9 cellular contexts compared by ENCODE assay signal in genomic region chr21:43921979-43922945, GRCh38. TPM values are rescaled to one million over a fixed set of nuclear protein-coding genes. Genes with fewer than 3 reads are reported as not detected.
DNase-seq lines count a peak whose midpoint lies in the region; ATAC-seq, FAIRE-seq and TF ChIP-seq lines count a peak whose summit lies in the region.
"Had no signal": no experiment of that assay in that cellular context is flagged by ENCODE, and none has a peak within 500 bp of the region (broad histone marks: within the 10 kb centered on the region; RNA-seq: fewer than 3 reads in every experiment).

No MANE protein-coding gene starts in this region.

- H3K9me3 ChIP-seq in CD8-positive, alpha-beta memory T cell (ENCODE audit: low read length) = no peaks in the 10 kb centered on the region
- no peaks in the 10 kb centered on the region for H3K9me3 ChIP-seq in psoas muscle

- no peak for TF ChIP-seq CTCF in psoas muscle (IDR thresholded peaks at IDR 0.05)

- 68 to 71% (median 69%) methylated on average over 26 to 27 of the region's 27 CpGs for WGBS in psoas muscle, 3 donors

- no peaks in the 10 kb centered on the region for H3K27me3 ChIP-seq in CD8-positive, alpha-beta memory T cell (ENCODE audit: insufficient read depth, low read length, poor library complexity, severe bottlenecking)
- H3K27me3 ChIP-seq in psoas muscle (ENCODE audit: insufficient read depth in 3 of 3, low read length in 2 of 3) = no peaks in the 10 kb centered on the region

- POLR2A ChIA-PET in CD8-positive, alpha-beta memory T cell (lab: Charles Lee) = no interaction called here

- peak overlapping the region; percentile 67 to 97 (median 84) for H3K27ac Mint-ChIP-seq in CD8-positive, alpha-beta memory T cell

- no peak for FAIRE-seq in frontal cortex (lab: Jason Lieb, UNC)
- FAIRE-seq: colon had no signal

- peaks cover 0 to 3% (median 0%) of the 10 kb centered on the region in 5 donors for H3K9me3 Mint-ChIP-seq in CD8-positive, alpha-beta memory T cell

- H3K4me1 ChIP-seq in CD8-positive, alpha-beta memory T cell (ENCODE audit: insufficient read depth, low read length) = peaks cover 44% of the 10 kb centered on the region
- H3K4me1 ChIP-seq in psoas muscle = peaks cover 78% of the 10 kb centered on the region

- peaks cover 37 to 64% (median 58%) of the 10 kb centered on the region in 3 donors for H3K4me1 Mint-ChIP-seq in CD8-positive, alpha-beta memory T cell

- no peaks in the 10 kb centered on the region for H3K36me3 ChIP-seq in CD8-positive, alpha-beta memory T cell (ENCODE audit: insufficient read depth, low read length)
- H3K36me3 ChIP-seq in psoas muscle (ENCODE audit: insufficient read depth in 1 of 2, low read depth in 1 of 2) = no peaks in the 10 kb centered on the region

- H3K4me3 ChIP-seq in CD8-positive, alpha-beta memory T cell (ENCODE audit: low read length) = peak overlapping the region; percentile 13
- no peak overlapping the region for H3K4me3 ChIP-seq in psoas muscle

- DNase-seq in CD8-positive, alpha-beta memory T cell = peak in 4 of 5 donors; percentile 10 to 85 (median 71)
- DNase-seq in OCI-M2 (lab: John Stamatoyannopoulos, UW; ENCODE audit: unreplicated experiment) (peak; percentile 97), psoas muscle (peak in 1 of 2 donors; percentile 56), AG08395 (ENCODE audit: low spot score) (no peak), DMS53 (lab: John Stamatoyannopoulos, UW) (no peak), RPMI8226 (no peak), frontal cortex (ENCODE audit: low spot score in 2 of 2) (no peak)
- peak; percentile 76 for DNase-seq in activated naive CD4-positive, alpha-beta T cell treated with anti-CD3 and anti-CD28 coated beads, Interleukin-2, amount 50 U/mL, for 16 hours

- H3K27me3 Mint-ChIP-seq in CD8-positive, alpha-beta memory T cell = peaks cover 0 to 5% of the 10 kb centered on the region in 2 donors

- peak overlapping the region; percentile 67 for H3K27ac ChIP-seq in CD8-positive, alpha-beta memory T cell (ENCODE audit: low read depth, low read length)
- peak overlapping the region; percentile 67 for H3K27ac ChIP-seq in psoas muscle

- H3K36me3 Mint-ChIP-seq in CD8-positive, alpha-beta memory T cell = peaks cover 0 to 25% (median 3%) of the 10 kb centered on the region in 3 donors

- intact Hi-C loops in psoas muscle (cut with DNase I) = loop anchor here in 1 of 2 donors (5.0 kb wide), 1 partner anchor 110 kb away; no protein-coding TSS in a partner anchor

- CTCF ChIA-PET in CD8-positive, alpha-beta memory T cell (lab: Charles Lee) = interaction anchor here (0.9 to 1.4 kb wide), 3 partner anchors 53 to 60 kb away, joined by 3 to 6 read pairs (median 3); no protein-coding TSS in a partner anchor

- H3K4me3 Mint-ChIP-seq in CD8-positive, alpha-beta memory T cell = peak overlapping the region; percentile 35 to 84 (median 74)

- no peak for ATAC-seq in psoas muscle

RNA-seq across cellular contexts. Expression of gene AGPAT3, which starts 57.2 kb away (rescaled TPM):
- total RNA-seq in CD8-positive, alpha-beta memory T cell = 10 to 100 TPM; 66.5 to 69.3 TPM
- 15.9 TPM for polyA plus RNA-seq in CD8-positive, alpha-beta memory T cell
- total RNA-seq in psoas muscle = 100 to 1,000 TPM in 1 of 4 donors, 10 to 100 TPM in 3; 47.9 to 117 (median 64.4) TPM
- polyA plus RNA-seq in psoas muscle = 10 to 100 TPM; 28.4 to 70.0 (median 35.7) TPM
- total RNA-seq in frontal cortex = 26.1 TPM

Comparison
In these comparisons a context has a peak if more than half of its experiments do, and no peak if none do; other contexts are left out.
1. DNase-seq: peak in CD8-positive, alpha-beta memory T cell (4 of 5), OCI-M2 (single experiment) and activated naive CD4-positive, alpha-beta T cell treated with anti-CD3 and anti-CD28 coated beads, Interleukin-2, amount 50 U/mL, for 16 hours (single experiment); none in AG08395 (single experiment), DMS53 (single experiment), RPMI8226 (single experiment) and frontal cortex (0 of 2).